ENCODE assay signal across 9 cellular contexts in the genomic region with DNA sequence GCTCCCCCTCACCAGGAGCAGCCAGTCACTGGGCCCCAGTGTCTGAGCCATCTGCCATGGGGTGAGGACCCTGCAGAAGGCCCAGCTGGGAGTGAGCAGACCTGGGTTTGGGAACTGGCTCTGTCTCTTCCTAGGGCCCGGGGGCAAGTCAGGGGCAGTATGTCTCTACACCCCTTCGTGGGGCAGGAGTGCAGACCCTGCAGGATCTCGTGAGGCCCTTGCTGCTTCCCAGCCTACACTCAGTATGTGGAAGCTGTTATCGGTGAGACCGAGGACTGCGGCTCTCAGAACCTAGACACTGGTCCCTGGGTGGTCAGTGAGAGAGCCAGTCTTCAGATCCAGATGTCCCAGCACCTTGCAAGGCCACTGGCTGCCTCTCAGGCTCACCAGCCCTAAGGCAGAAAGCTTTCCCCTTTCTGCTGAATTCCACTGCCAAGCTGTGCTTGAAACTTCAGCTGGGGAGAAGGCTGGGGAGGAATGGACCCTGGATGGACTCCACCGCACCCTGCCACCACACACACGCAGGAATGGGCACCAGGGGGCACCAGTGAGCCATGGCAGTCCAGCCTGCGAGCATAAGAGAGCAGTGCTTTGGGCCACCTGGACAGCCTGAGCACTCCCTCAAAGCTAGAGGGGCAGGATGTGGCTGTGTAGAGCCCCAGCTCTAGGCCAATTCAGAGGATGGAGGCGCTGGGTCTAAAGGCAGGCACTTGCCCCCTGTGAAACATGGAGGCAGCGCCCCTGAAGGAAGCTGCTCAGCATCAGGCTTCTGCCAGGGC. TPM values are rescaled to one million over a fixed set of nuclear protein-coding genes. Genes with fewer than 3 reads are reported as not detected.
DNase-seq lines count a peak whose midpoint lies in the region; ATAC-seq lines count a peak whose summit lies in the region.
"Had no signal": no experiment of that assay in that cellular context is flagged by ENCODE, and none has a peak within 500 bp of the region (broad histone marks: within the 10 kb centered on the region; RNA-seq: fewer than 3 reads in every experiment).

No MANE protein-coding gene starts in this region.

- no peaks in the 10 kb centered on the region for H3K27me3 Mint-ChIP-seq in activated CD4-positive, alpha-beta memory T cell treated with anti-CD3 and anti-CD28 coated beads, Interleukin-2, amount 10 ng/mL, durations not matched to agents 7 days and 5 days
- H3K27me3 Mint-ChIP-seq in memory B cell, result peaks cover 11% of the 10 kb centered on the region

- no peaks in the 10 kb centered on the region for H3K36me3 Mint-ChIP-seq in activated CD4-positive, alpha-beta memory T cell treated with anti-CD3 and anti-CD28 coated beads, Interleukin-2, amount 10 ng/mL, durations not matched to agents 7 days and 5 days (ENCODE audit: low read depth)
- no peaks in the 10 kb centered on the region for H3K36me3 Mint-ChIP-seq in memory B cell

- peaks cover 6% of the 10 kb centered on the region for H3K4me1 Mint-ChIP-seq in activated CD4-positive, alpha-beta memory T cell treated with anti-CD3 and anti-CD28 coated beads, Interleukin-2, amount 10 ng/mL, durations not matched to agents 7 days and 5 days
- no peaks in the 10 kb centered on the region for H3K4me1 Mint-ChIP-seq in memory B cell

- H3K9me3 Mint-ChIP-seq in activated CD4-positive, alpha-beta memory T cell treated with anti-CD3 and anti-CD28 coated beads, Interleukin-2, amount 10 ng/mL, durations not matched to agents 7 days and 5 days, result no peaks in the 10 kb centered on the region
- no peaks in the 10 kb centered on the region for H3K9me3 Mint-ChIP-seq in memory B cell

- no peak overlapping the region for H3K27ac Mint-ChIP-seq in activated CD4-positive, alpha-beta memory T cell treated with anti-CD3 and anti-CD28 coated beads, Interleukin-2, amount 10 ng/mL, durations not matched to agents 7 days and 5 days
- H3K27ac Mint-ChIP-seq in memory B cell, result no peak overlapping the region

- POLR2A ChIA-PET in activated CD4-positive, alpha-beta memory T cell treated with anti-CD3 and anti-CD28 coated beads, Interleukin-2, amount 10 ng/mL, durations not matched to agents 7 days and 5 days (lab: Charles Lee), result interaction anchor here (1.4 kb wide), 1 partner anchor 69 kb away, joined by 3 read pairs; the partner anchor contains the start of gene ZNF22

- peak; percentile 97 for ATAC-seq in GM18907 (IDR thresholded peaks at IDR 0.05; ENCODE audit: unreplicated experiment)
- ATAC-seq in HG03097 (IDR thresholded peaks at IDR 0.05; ENCODE audit: low FRiP score, unreplicated experiment), result peak; percentile 98
- peak; percentile 96 for ATAC-seq in memory B cell (ENCODE audit: low read depth)

- CTCF ChIA-PET in activated CD4-positive, alpha-beta memory T cell treated with anti-CD3 and anti-CD28 coated beads, Interleukin-2, amount 10 ng/mL, durations not matched to agents 7 days and 5 days (lab: Charles Lee), result interaction anchor here (0.6 to 3.0 kb wide), 16 partner anchors 12 to 623 kb away, joined by 3 to 17 read pairs (median 4); partner anchors contain the start of genes DEPP1 and RASSF4

- no peak overlapping the region for H3K4me3 Mint-ChIP-seq in activated CD4-positive, alpha-beta memory T cell treated with anti-CD3 and anti-CD28 coated beads, Interleukin-2, amount 10 ng/mL, durations not matched to agents 7 days and 5 days
- H3K4me3 Mint-ChIP-seq in memory B cell, result no peak overlapping the region

- DNase-seq in C1 segment of cervical spinal cord (lab: John Stamatoyannopoulos, UW) (peak in 13 of 14 donors; percentile 37 to 91 (median 78)), NCI-H69 (lab: John Stamatoyannopoulos, UW) (peak; percentile 71), memory B cell (ENCODE audit: low spot score in 2 of 2) (peak; percentile 81 to 90)
- peak; percentile 81 for DNase-seq in activated CD4-positive, alpha-beta memory T cell treated with anti-CD3 and anti-CD28 coated beads, Interleukin-2, amount 10 ng/mL, durations not matched to agents 7 days and 5 days
- peak; percentile 74 for DNase-seq in effector CD4-positive, alpha-beta T cell
- peak; percentile 43 to 58 for DNase-seq in stimulated activated CD8-positive, alpha-beta memory T cell treated with anti-CD3 and anti-CD28 coated beads, Interleukin-15, amount 100 ng/mL, for 4 hours (ENCODE audit: low read depth in 2 of 2)

RNA-seq across cellular contexts. Expression of gene TMEM72, which starts 21.4 kb away (rescaled TPM):
- not detected for total RNA-seq in activated CD4-positive, alpha-beta memory T cell treated with anti-CD3 and anti-CD28 coated beads, Interleukin-2, amount 10 ng/mL, durations not matched to agents 7 days and 5 days
- total RNA-seq: activated CD8-positive, alpha-beta memory T cell treated with anti-CD3 and anti-CD28 coated beads for 36 hours had no signal

RNA-seq across cellular contexts. Expression of gene RASSF4, which starts 27.1 kb away (rescaled TPM):
- 1 to 10 TPM in 1 of 2 experiments, under 1 TPM in 1; 0.50 to 1.2 TPM for total RNA-seq in activated CD4-positive, alpha-beta memory T cell treated with anti-CD3 and anti-CD28 coated beads, Interleukin-2, amount 10 ng/mL, durations not matched to agents 7 days and 5 days

RNA-seq across cellular contexts. Expression of gene DEPP1, which starts 46.1 kb away (rescaled TPM):
- total RNA-seq in activated CD4-positive, alpha-beta memory T cell treated with anti-CD3 and anti-CD28 coated beads, Interleukin-2, amount 10 ng/mL, durations not matched to agents 7 days and 5 days, result 1 to 10 TPM; 1.2 to 1.9 TPM

Comparison
In these comparisons a context has a peak if more than half of its experiments do, and no peak if none do; other contexts are left out.
1. Peak in every context shown above with its lines: DNase-seq and ATAC-seq.